25 cellular contexts compared by ENCODE assay signal in the genomic region with DNA sequence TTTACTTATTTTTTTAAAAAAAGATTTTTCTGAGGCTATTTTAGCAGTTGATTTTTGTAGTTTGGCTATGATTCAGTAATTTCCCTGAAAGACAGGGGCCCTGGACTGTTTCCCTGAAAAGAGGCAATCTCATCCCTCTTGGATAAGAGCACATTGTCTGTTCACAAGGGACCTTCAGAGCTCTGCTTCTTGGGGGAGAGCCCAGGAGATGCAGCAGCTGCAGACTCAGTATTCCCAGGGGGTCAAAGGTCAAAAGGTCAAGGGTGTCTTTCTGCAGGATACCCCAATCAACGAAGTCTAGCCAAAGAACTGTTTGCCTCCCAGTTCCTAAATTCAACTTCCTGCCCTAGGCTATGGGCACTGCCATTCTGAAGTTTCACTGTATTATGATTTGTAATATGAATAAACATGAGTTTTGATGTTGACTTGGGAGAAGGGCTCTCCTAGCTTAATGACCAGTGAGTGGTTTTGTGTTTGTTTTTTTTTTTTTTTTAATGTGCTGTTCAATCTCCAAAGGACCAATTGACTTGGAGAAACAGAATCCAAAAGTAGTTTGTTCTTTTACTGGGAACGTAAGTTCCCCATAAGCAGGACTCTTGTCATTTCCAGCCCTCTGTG.
DNase-seq lines count a peak whose midpoint lies in the region; ATAC-seq and TF ChIP-seq lines count a peak whose summit lies in the region.
"Had no signal": no experiment of that assay in that cellular context is flagged by ENCODE, and none has a peak within 500 bp of the region (broad histone marks: within the 10 kb centered on the region; RNA-seq: fewer than 3 reads in every experiment).

No MANE protein-coding gene starts in this region.

- peaks cover 0 to 4% (median 0%) of the 10 kb centered on the region in 12 donors for H3K4me1 ChIP-seq in heart left ventricle

- H3K9me3 ChIP-seq in heart left ventricle = peaks cover 0 to 7% (median 0%) of the 10 kb centered on the region in 12 donors
- H3K9me3 ChIP-seq: mucosa of descending colon had no signal

- ATAC-seq in Right ventricle myocardium superior (ENCODE audit: poor library complexity) (peak; percentile 95), heart left ventricle (peak in 3 of 4 donors; percentile 80 to 93 (median 92))
- ATAC-seq in activated CD4-positive, CD25-positive, alpha-beta regulatory T cell treated with anti-CD3 and anti-CD28 coated beads, Interleukin-2, amount 50 U/mL, for 24 hours = no peak
- ATAC-seq in effector memory CD8-positive, alpha-beta T cell (replicated peaks) = no peak
- ATAC-seq: activated CD8-positive, alpha-beta T cell treated with anti-CD3 and anti-CD28 coated beads for 36 hours; activated T-cell treated with anti-CD3 and anti-CD28 coated beads, Interleukin-2, amount 50 U/mL, for 4 hours; mucosa of descending colon; WTC11 had no signal

- peaks cover 21% of the 10 kb centered on the region for H3K9me3 Mint-ChIP-seq in nephron
- H3K9me3 Mint-ChIP-seq in effector memory CD8-positive, alpha-beta T cell = peaks cover 2 to 8% of the 10 kb centered on the region in 2 donors
- H3K9me3 Mint-ChIP-seq: activated CD8-positive, alpha-beta T cell treated with anti-CD3 and anti-CD28 coated beads for 36 hours; T-helper 2 cell treated with Interferon-gamma antibody and Interleukin-4, amounts not matched to agents 5 μg/mL and 100 μg/mL, for 36 hours had no signal

- H3K27ac ChIP-seq in heart left ventricle = peak overlapping the region in 7 of 12 donors; percentile 21 to 51 (median 33)
- H3K27ac ChIP-seq: epithelial cell of prostate, SK-N-MC had no signal

- H3K36me3 ChIP-seq in heart left ventricle = no peaks in the 10 kb centered on the region

- 45 to 57% (median 54%) methylated on average over 2 of the region's 2 CpGs for WGBS in heart left ventricle, 4 donors

- peaks cover 30% of the 10 kb centered on the region for H3K4me1 Mint-ChIP-seq in nephron
- H3K4me1 Mint-ChIP-seq in effector memory CD8-positive, alpha-beta T cell (ENCODE audit: low read depth in 2 of 2) = no peaks in the 10 kb centered on the region
- H3K4me1 Mint-ChIP-seq: activated naive CD4-positive, alpha-beta T cell treated with anti-CD3 and anti-CD28 coated beads, Interleukin-2, amount 50 U/mL, for 24 hours; brain had no signal

- H3K4me3 Mint-ChIP-seq in nephron = no peak overlapping the region
- H3K4me3 Mint-ChIP-seq in effector memory CD8-positive, alpha-beta T cell = no peak overlapping the region
- H3K4me3 Mint-ChIP-seq: activated CD8-positive, alpha-beta T cell treated with anti-CD3 and anti-CD28 coated beads for 36 hours; activated naive CD4-positive, alpha-beta T cell treated with anti-CD3 and anti-CD28 coated beads, Interleukin-2, amount 50 U/mL, for 24 hours; activated T-cell treated with anti-CD3 and anti-CD28 coated beads, Interleukin-2, amount 50 U/mL, for 4 hours; brain; dendritic cell treated with granulocyte-macrophage colony-stimulating factor and Interleukin-4, amounts not matched to agents 40 ng/mL and 50 ng/mL, for 4 days; T-helper 2 cell treated with Interferon-gamma antibody and Interleukin-4, amounts not matched to agents 5 μg/mL and 100 μg/mL, for 36 hours; WTC11 had no signal

- DNase-seq in Right ventricle myocardium superior = peak; percentile 40
- DNase-seq in cardiac septum (ENCODE audit: low spot score) = no peak
- peak in 4 of 5 donors; percentile 52 to 77 (median 64) for DNase-seq in heart left ventricle
- no peak for DNase-seq in activated naive CD4-positive, alpha-beta T cell treated with anti-CD3 and anti-CD28 coated beads, Interleukin-2, amount 50 U/mL, for 16 hours
- no peak for DNase-seq in NCI-H345 treated with DMSO at 0.1 percent for 48 hours (lab: John Stamatoyannopoulos, UW; ENCODE audit: unreplicated experiment)
- no peak for DNase-seq in effector memory CD8-positive, alpha-beta T cell
- DNase-seq: activated CD8-positive, alpha-beta T cell treated with anti-CD3 and anti-CD28 coated beads for 36 hours; activated T-cell treated with anti-CD3 and anti-CD28 coated beads, Interleukin-2, amount 50 U/mL, for 4 hours; GDM1; KG1; NCI-H1092; NCI-H2107; NCI-H748 treated with DMSO at 0.1 percent for 48 hours; small intestine; stimulated activated CD8-positive, alpha-beta memory T cell treated with anti-CD3 and anti-CD28 coated beads, Interleukin-4, amount 100 ng/mL, for 48 hours had no signal

- H3K27ac Mint-ChIP-seq in nephron = peak overlapping the region in 2 of 3 experiments; percentile 88 to 92
- no peak overlapping the region for H3K27ac Mint-ChIP-seq in effector memory CD8-positive, alpha-beta T cell
- H3K27ac Mint-ChIP-seq: activated CD8-positive, alpha-beta T cell treated with anti-CD3 and anti-CD28 coated beads for 36 hours; activated naive CD4-positive, alpha-beta T cell treated with anti-CD3 and anti-CD28 coated beads, Interleukin-2, amount 50 U/mL, for 24 hours; dendritic cell treated with granulocyte-macrophage colony-stimulating factor and Interleukin-4, amounts not matched to agents 40 ng/mL and 50 ng/mL, for 4 days; T-helper 2 cell treated with Interferon-gamma antibody and Interleukin-4, amounts not matched to agents 5 μg/mL and 100 μg/mL, for 36 hours; WTC11 had no signal

- intact Hi-C loops in Right ventricle myocardium superior (cut with DNase I) (no loop called here), cardiac septum (cut with DNase I) (loop anchor here (5.0 kb wide), 1 partner anchor 124 kb away; no protein-coding TSS in a partner anchor), heart left ventricle (cut with DNase I) (no loop called here)

- TF ChIP-seq POLR2A in heart left ventricle (IDR thresholded peaks at IDR 0.05) = no peak

- H3K4me3 ChIP-seq in heart left ventricle = no peak overlapping the region
- H3K4me3 ChIP-seq: mucosa of descending colon, SK-N-MC had no signal

- no peaks in the 10 kb centered on the region for H3K27me3 ChIP-seq in heart left ventricle

- H3K36me3 Mint-ChIP-seq in nephron (ENCODE audit: low read depth) = peaks cover 4% of the 10 kb centered on the region
- H3K36me3 Mint-ChIP-seq in effector memory CD8-positive, alpha-beta T cell (ENCODE audit: insufficient read depth) = no peaks in the 10 kb centered on the region
- H3K36me3 Mint-ChIP-seq: activated naive CD4-positive, alpha-beta T cell treated with anti-CD3 and anti-CD28 coated beads, Interleukin-2, amount 50 U/mL, for 24 hours; brain had no signal

- H3K27me3 Mint-ChIP-seq in nephron (ENCODE audit: low read depth) = no peaks in the 10 kb centered on the region
- peaks cover 0 to 15% of the 10 kb centered on the region in 2 donors for H3K27me3 Mint-ChIP-seq in effector memory CD8-positive, alpha-beta T cell
- H3K27me3 Mint-ChIP-seq: dendritic cell treated with granulocyte-macrophage colony-stimulating factor and Interleukin-4, amounts not matched to agents 40 ng/mL and 50 ng/mL, for 4 days had no signal

- no peak for TF ChIP-seq CTCF in heart left ventricle (IDR thresholded peaks at IDR 0.05)
- TF ChIP-seq CTCF in nephron (IDR thresholded peaks at IDR 0.05; ENCODE audit: unreplicated experiment in 3 of 3) = no peak

Comparison
In these comparisons a context has a peak if more than half of its experiments do, and no peak if none do; other contexts are left out.
1. DNase-seq: peak in Right ventricle myocardium superior (single experiment) and heart left ventricle (4 of 5); none in cardiac septum (single experiment), activated naive CD4-positive, alpha-beta T cell treated with anti-CD3 and anti-CD28 coated beads, Interleukin-2, amount 50 U/mL, for 16 hours (single experiment), NCI-H345 treated with DMSO at 0.1 percent for 48 hours (single experiment) and effector memory CD8-positive, alpha-beta T cell (0 of 3).
2. ATAC-seq: peak in Right ventricle myocardium superior (single experiment) and heart left ventricle (3 of 4); none in activated CD4-positive, CD25-positive, alpha-beta regulatory T cell treated with anti-CD3 and anti-CD28 coated beads, Interleukin-2, amount 50 U/mL, for 24 hours (0 of 2) and effector memory CD8-positive, alpha-beta T cell (single experiment).
3. H3K27ac Mint-ChIP-seq: peak in nephron (2 of 3); none in effector memory CD8-positive, alpha-beta T cell (0 of 2).